In the genomic region with DNA sequence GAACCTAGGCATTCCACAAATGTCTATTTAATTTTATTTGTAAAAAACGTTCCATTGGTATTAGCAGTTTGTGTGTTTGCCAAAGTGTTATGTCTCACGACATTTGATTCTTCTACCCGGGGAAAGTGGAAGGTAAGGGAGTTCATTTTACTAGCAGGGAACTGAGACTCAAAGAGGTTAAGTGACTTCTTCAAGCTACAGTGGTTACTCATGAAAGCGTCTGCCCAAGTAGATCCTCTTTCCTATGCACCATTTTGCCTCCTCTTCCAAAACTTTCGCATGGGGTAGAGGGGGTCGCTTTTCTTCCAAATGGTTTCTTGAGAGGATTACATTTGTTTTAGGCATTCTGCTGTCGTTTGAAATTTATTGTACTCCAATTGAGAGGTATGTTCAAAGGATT, we compare ENCODE assay signal across 12 cellular contexts. TPM values are rescaled to one million over a fixed set of nuclear protein-coding genes. Genes with fewer than 3 reads are reported as not detected.
DNase-seq lines count a peak whose midpoint lies in the region; ATAC-seq and TF ChIP-seq lines count a peak whose summit lies in the region.
"Had no signal": no experiment of that assay in that cellular context is flagged by ENCODE, and none has a peak within 500 bp of the region (broad histone marks: within the 10 kb centered on the region; RNA-seq: fewer than 3 reads in every experiment).

No MANE protein-coding gene starts in this region.

- intact Hi-C loops in mucosa of descending colon (cut with DNase I, micrococcal nuclease) = loop anchor here in 1 of 2 donors (10.0 kb wide), 1 partner anchor 104 kb away; the partner anchor contains the start of gene RAB5A
- intact Hi-C loops in upper lobe of right lung (cut with DNase I) = no loop called here

- H3K4me3 ChIP-seq in mucosa of descending colon = no peak overlapping the region
- H3K4me3 ChIP-seq in upper lobe of right lung = no peak overlapping the region
- no peak overlapping the region for H3K4me3 ChIP-seq in SJCRH30
- H3K4me3 ChIP-seq: uterus had no signal

- H3K36me3 ChIP-seq in mucosa of descending colon (ENCODE audit: low read depth) = no peaks in the 10 kb centered on the region
- H3K36me3 ChIP-seq in upper lobe of right lung = no peaks in the 10 kb centered on the region
- H3K36me3 ChIP-seq in SJCRH30 = no peaks in the 10 kb centered on the region
- H3K36me3 ChIP-seq: uterus had no signal

- ATAC-seq in GM18907 (IDR thresholded peaks at IDR 0.05; ENCODE audit: unreplicated experiment) = peak; percentile 78
- peak; percentile 67 for ATAC-seq in GM21825 (IDR thresholded peaks at IDR 0.05; ENCODE audit: unreplicated experiment)
- ATAC-seq in HG03442 (IDR thresholded peaks at IDR 0.05; ENCODE audit: unreplicated experiment) = peak; percentile 50
- ATAC-seq in mucosa of descending colon = peak; percentile 31
- ATAC-seq in upper lobe of right lung = no peak

- H3K9me3 ChIP-seq in mucosa of descending colon (no peaks in the 10 kb centered on the region), upper lobe of right lung (no peaks in the 10 kb centered on the region), SJCRH30 (replicated peaks) (no peaks in the 10 kb centered on the region)
- H3K9me3 ChIP-seq: uterus had no signal

- H3K27me3 ChIP-seq in upper lobe of right lung = no peaks in the 10 kb centered on the region
- H3K27me3 ChIP-seq in SJCRH30 = no peaks in the 10 kb centered on the region
- H3K27me3 ChIP-seq: uterus had no signal

- H3K27ac ChIP-seq in upper lobe of right lung (no peak overlapping the region), SJCRH30 (no peak overlapping the region)

- H3K4me1 ChIP-seq in mucosa of descending colon (ENCODE audit: low read depth) = peaks cover 7% of the 10 kb centered on the region
- H3K4me1 ChIP-seq in upper lobe of right lung = peaks cover 14% of the 10 kb centered on the region
- H3K4me1 ChIP-seq in SJCRH30 = no peaks in the 10 kb centered on the region
- H3K4me1 ChIP-seq: uterus had no signal

- TF ChIP-seq CTCF in mucosa of descending colon (IDR thresholded peaks at IDR 0.05) = no peak
- TF ChIP-seq CTCF in upper lobe of right lung (IDR thresholded peaks at IDR 0.05) = no peak

- DNase-seq in mucosa of descending colon (no peak), upper lobe of right lung (no peak), SJCRH30 (no peak), foreskin melanocyte (no peak)
- DNase-seq in activated CD4-positive, alpha-beta T cell treated with anti-CD3 and anti-CD28 coated beads, Interleukin-2, amount 50 U/mL, for 1 hour = no peak
- DNase-seq: stimulated activated CD4-positive, alpha-beta T cell treated with anti-CD3 and anti-CD28 coated beads, Interleukin-2, amount 100 ng/mL, for 24 hours; uterus had no signal

RNA-seq across cellular contexts. Expression of gene KAT2B, which starts 9.0 kb away (rescaled TPM):
- total RNA-seq in mucosa of descending colon (10 to 100 TPM; 27.2 to 49.1 (median 27.5) TPM), upper lobe of right lung (52.6 TPM)
- 5.0 and 5.3 TPM in 2 replicates for total RNA-seq in SJCRH30 (2014; rRNA removed; shearing (Covaris generic))

RNA-seq across cellular contexts. Expression of gene PP2D1, which starts 37.2 kb away (rescaled TPM):
- total RNA-seq in mucosa of descending colon (not detected), upper lobe of right lung (not detected)
- total RNA-seq in SJCRH30 (2014; rRNA removed; shearing (Covaris generic)) = not detected in 2 replicates
- total RNA-seq: astrocyte, mesothelial cell of epicardium, uterus had no signal
